In genomic region chrX:19814240-19814639, GRCh38 we compare ENCODE assay signal across 10 cellular contexts.
DNase-seq lines count a peak whose midpoint lies in the region; ATAC-seq, FAIRE-seq and TF ChIP-seq lines count a peak whose summit lies in the region.
"Had no signal": no experiment of that assay in that cellular context is flagged by ENCODE, and none has a peak within 500 bp of the region (broad histone marks: within the 10 kb centered on the region; RNA-seq: fewer than 3 reads in every experiment).

No MANE protein-coding gene starts in this region.

- H2AFZ ChIP-seq in GM12878 (ENCODE audit: control insufficient read depth, low read depth, low read length) = no peak overlapping the region

- no peak for TF ChIP-seq POLR2A in GM12878 (IDR thresholded peaks at IDR 0.05; ENCODE audit: low read depth, low read length)

- H3K4me3 ChIP-seq in GM12878 = no peak overlapping the region

- in situ Hi-C loops in GM12878 (cut with MboI) = no loop called here

- H3K27me3 Mint-ChIP-seq in activated CD4-positive, alpha-beta T cell treated with anti-CD3 and anti-CD28 coated beads for 36 hours = no peaks in the 10 kb centered on the region

- peaks cover 51% of the 10 kb centered on the region for H3K4me1 Mint-ChIP-seq in activated CD4-positive, alpha-beta T cell treated with anti-CD3 and anti-CD28 coated beads for 36 hours

- no peaks in the 10 kb centered on the region; the same call in 1 of the 3 replicates for H3K9me3 ChIP-seq in GM12878 (replicated peaks; ENCODE audit: control insufficient read depth, insufficient read depth, low read length)

- no peaks in the 10 kb centered on the region for H4K20me1 ChIP-seq in GM12878 (ENCODE audit: control insufficient read depth, insufficient read depth)

- POLR2A ChIA-PET in activated CD4-positive, alpha-beta T cell treated with anti-CD3 and anti-CD28 coated beads for 36 hours (lab: Charles Lee) = no interaction called here
- POLR2A ChIA-PET in GM12878 (lab: Charles Lee) = interaction anchor here (1.0 to 2.8 kb wide), 2 partner anchors 13 to 25 kb away, joined by 3 to 12 read pairs; no protein-coding TSS in a partner anchor

- no peak for TF ChIP-seq EP300 in GM12878 (IDR thresholded peaks at IDR 0.05; ENCODE audit: borderline replicate concordance in 1 of 2, control insufficient read depth in 1 of 2, low read depth in 2 of 2, low read length in 2 of 2)

- H3K27me3 ChIP-seq in GM12878 (replicated peaks in 1 of 2; ENCODE audit: control insufficient read depth in 2 of 2, insufficient read depth in 2 of 2, low read length in 1 of 2) = no peaks in the 10 kb centered on the region

- H3K4me3 Mint-ChIP-seq in activated CD4-positive, alpha-beta T cell treated with anti-CD3 and anti-CD28 coated beads for 36 hours = no peak overlapping the region

- TF ChIP-seq CTCF in GM12878 (IDR thresholded peaks at IDR 0.05 in 2 of 3, conservative IDR thresholded peaks at IDR 0.05 in 1 of 3; ENCODE audit: control insufficient read depth in 2 of 3, extremely low read depth in 1 of 3, insufficient read depth in 1 of 3, low read depth in 3 of 3, low read length in 3 of 3) = peak; percentile 5 to 16 (median 6); a peak in 1 of 6 replicates

- H3K9me3 Mint-ChIP-seq in activated CD4-positive, alpha-beta T cell treated with anti-CD3 and anti-CD28 coated beads for 36 hours (ENCODE audit: low read depth) = no peaks in the 10 kb centered on the region

- BruUV-seq in GM12878 (replicated peaks; lab: Mats Ljungman, UMichigan) = no TSS peak

- H3K4me1 ChIP-seq in GM12878 (ENCODE audit: control insufficient read depth, insufficient read depth, low read length) = peaks cover 27% of the 10 kb centered on the region

- no peak for TF ChIP-seq RAD21 in GM12878 (IDR thresholded peaks at IDR 0.05; ENCODE audit: insufficient read depth, low read depth, low read length)

- no peaks in the 10 kb centered on the region for H3K36me3 Mint-ChIP-seq in activated CD4-positive, alpha-beta T cell treated with anti-CD3 and anti-CD28 coated beads for 36 hours (ENCODE audit: low read depth)

- no peak for FAIRE-seq in GM12878 (lab: Jason Lieb, UNC)
- FAIRE-seq: endometrium had no signal

- no peak for DNase-seq in activated CD4-positive, alpha-beta T cell treated with anti-CD3 and anti-CD28 coated beads for 36 hours
- no peak for DNase-seq in activated CD4-positive, alpha-beta T cell treated with anti-CD3 and anti-CD28 coated beads, Interleukin-2, amount 50 U/mL, for 4 hours
- DNase-seq in MV-4-11 (lab: John Stamatoyannopoulos, UW) = peak; percentile 68
- DNase-seq in GM12878 (ENCODE audit: low read depth, low spot score) = no peak
- DNase-seq in pons (ENCODE audit: low spot score) = peak; percentile 43
- no peak for DNase-seq in NCI-H1417 treated with DMSO at 0.1 percent for 48 hours (lab: John Stamatoyannopoulos, UW)
- DNase-seq in HuH-7.5 (ENCODE audit: low spot score) = no peak
- DNase-seq: NCI-H187 treated with DMSO at 0.1 percent for 48 hours had no signal

- 75% methylated on average over 7 of the region's 7 CpGs for WGBS in GM12878 (ENCODE audit: insufficient coverage, insufficient replicate concordance, low lambda C conversion rate, missing lambda C conversion rate)

- no peak overlapping the region for H3K27ac Mint-ChIP-seq in activated CD4-positive, alpha-beta T cell treated with anti-CD3 and anti-CD28 coated beads for 36 hours

- RAD21 ChIA-PET in GM12878 (lab: Charles Lee; ENCODE audit: unreplicated experiment) = interaction anchor here (4.3 kb wide), 1 partner anchor 42 kb away, joined by 20 read pairs; no protein-coding TSS in a partner anchor

- no peak overlapping the region for H3K27ac ChIP-seq in GM12878 (ENCODE audit: control insufficient read depth, insufficient read depth)

- CTCF ChIA-PET in activated CD4-positive, alpha-beta T cell treated with anti-CD3 and anti-CD28 coated beads for 36 hours (lab: Charles Lee) = no interaction called here
- CTCF ChIA-PET in GM12878 (lab: Yijun Ruan, JAX) = interaction anchor here (0.9 to 4.0 kb wide), 2 partner anchors 10 to 14 kb away, joined by 4 to 11 read pairs; no protein-coding TSS in a partner anchor

- no peak overlapping the region for H3K9ac ChIP-seq in GM12878 (ENCODE audit: control insufficient read depth, insufficient read depth, low read length)

- peak; percentile 43 for ATAC-seq in activated CD4-positive, alpha-beta T cell treated with anti-CD3 and anti-CD28 coated beads for 36 hours
- peak; percentile 38 for ATAC-seq in GM12878
- ATAC-seq in GM21717 (IDR thresholded peaks at IDR 0.05; ENCODE audit: unreplicated experiment) = no peak

- no peaks in the 10 kb centered on the region for H3K36me3 ChIP-seq in GM12878 (ENCODE audit: control insufficient read depth in 2 of 2, insufficient read depth in 2 of 2, low read length in 1 of 2)

- no peak overlapping the region for H3K4me2 ChIP-seq in GM12878 (ENCODE audit: control insufficient read depth, insufficient read depth)

- intact Hi-C loops in activated CD4-positive, alpha-beta T cell treated with anti-CD3 and anti-CD28 coated beads for 36 hours (cut with DNase I, micrococcal nuclease) = no loop called here
- intact Hi-C loops in GM12878 (cut with micrococcal nuclease; ENCODE audit: unreplicated experiment) = loop anchor here (5.0 kb wide), 1 partner anchor 68 kb away; no protein-coding TSS in a partner anchor

- SMC1A ChIA-PET in GM12878 (lab: Charles Lee; ENCODE audit: uncharacterized antibody, unreplicated experiment) = interaction anchor here (1.0 to 5.2 kb wide), 7 partner anchors 8 to 54 kb away, joined by 3 to 27 read pairs (median 3); no protein-coding TSS in a partner anchor

- peaks cover 52% of the 10 kb centered on the region for H3K79me2 ChIP-seq in GM12878 (ENCODE audit: control insufficient read depth, insufficient read depth, low read length)

TF ChIP-seq in GM12878, 131 proteins besides CTCF, POLR2A, EP300 and RAD21:
- TF ChIP-seq NR2C1 (IDR thresholded peaks at IDR 0.05) (peak; percentile 41; the same call in 1 of the 2 replicates), IKZF1 (conservative IDR thresholded peaks at IDR 0.05) (no peak)

Comparison
In these comparisons a context has a peak if more than half of its experiments do, and no peak if none do; other contexts are left out.
1. DNase-seq: peak in MV-4-11 (single experiment) and pons (single experiment); none in activated CD4-positive, alpha-beta T cell treated with anti-CD3 and anti-CD28 coated beads for 36 hours (single experiment), activated CD4-positive, alpha-beta T cell treated with anti-CD3 and anti-CD28 coated beads, Interleukin-2, amount 50 U/mL, for 4 hours (0 of 2), GM12878 (single experiment), NCI-H1417 treated with DMSO at 0.1 percent for 48 hours (single experiment) and HuH-7.5 (single experiment).